ENCODE assay signal across 11 cellular contexts in genomic region chr9:110065527-110065926, GRCh38.
A peak's percentile ranks its signal among the peaks of the same experiment; 100 is the strongest.
DNase-seq lines count a peak whose midpoint lies in the region; ATAC-seq lines count a peak whose summit lies in the region.
"Had no signal": no experiment of that assay in that cellular context is flagged by ENCODE, and none has a peak within 500 bp of the region (broad histone marks: within the 10 kb centered on the region; RNA-seq: fewer than 3 reads in every experiment).

No MANE protein-coding gene starts in this region.

- peak; percentile 92 for DNase-seq in SIG-M5 treated with dmso at 0.1 percent for 504 hours (lab: John Stamatoyannopoulos, UW; ENCODE audit: unreplicated experiment)
- peak; percentile 64 for DNase-seq in skeletal muscle cell (ENCODE audit: low read depth)
- DNase-seq in middle frontal gyrus (ENCODE audit: extremely low spot score, low spot score): no peak
- no peak for DNase-seq in A172 (ENCODE audit: low spot score)
- no peak for DNase-seq in inferior parietal cortex (ENCODE audit: extremely low spot score)
- no peak for DNase-seq in activated naive CD4-positive, alpha-beta T cell treated with anti-CD3 and anti-CD28 coated beads, Interleukin-2, amount 50 U/mL, for 16 hours
- DNase-seq: activated T-cell treated with anti-CD3 and anti-CD28 coated beads, Interleukin-2, amount 50 U/mL, for 4 hours; foreskin keratinocyte had no signal

- no peak overlapping the region for H3K4me3 ChIP-seq in skeletal muscle cell (ENCODE audit: low read depth, low read length)
- H3K4me3 ChIP-seq: prostate gland had no signal

- peak; percentile 46 for ATAC-seq in GM19324 (IDR thresholded peaks at IDR 0.05; ENCODE audit: low FRiP score, unreplicated experiment)
- peak; percentile 63 for ATAC-seq in HG03064 (IDR thresholded peaks at IDR 0.05; ENCODE audit: low read depth, unreplicated experiment)
- ATAC-seq: activated T-cell treated with anti-CD3 and anti-CD28 coated beads, Interleukin-2, amount 50 U/mL, for 4 hours; foreskin keratinocyte had no signal

Comparison
In these comparisons a context has a peak if more than half of its experiments do, and no peak if none do; other contexts are left out.
1. DNase-seq: peak in SIG-M5 treated with dmso at 0.1 percent for 504 hours (single experiment) and skeletal muscle cell (single experiment); none in middle frontal gyrus (single experiment), A172 (single experiment), inferior parietal cortex (single experiment) and activated naive CD4-positive, alpha-beta T cell treated with anti-CD3 and anti-CD28 coated beads, Interleukin-2, amount 50 U/mL, for 16 hours (single experiment).